In genomic region chr11:61706452-61707400, GRCh38 we compare ENCODE assay signal across 19 cellular contexts. TPM values are rescaled to one million over a fixed set of nuclear protein-coding genes. Genes with fewer than 3 reads are reported as not detected.
A peak's percentile ranks its signal among the peaks of the same experiment; 100 is the strongest.
DNase-seq lines count a peak whose midpoint lies in the region; ATAC-seq and TF ChIP-seq lines count a peak whose summit lies in the region.
"Had no signal": no experiment of that assay in that cellular context is flagged by ENCODE, and none has a peak within 500 bp of the region (broad histone marks: within the 10 kb centered on the region; RNA-seq: fewer than 3 reads in every experiment).

No MANE protein-coding gene starts in this region.

- H3K27ac ChIP-seq in RWPE1: peak overlapping the region; percentile 57
- H3K27ac ChIP-seq in esophagus (ENCODE audit: low read depth in 2 of 2, low read length in 1 of 2): peak overlapping the region; percentile 67 to 87
- peak overlapping the region; percentile 31 to 69 for H3K27ac ChIP-seq in right atrium auricular region
- peak overlapping the region; percentile 55 for H3K27ac ChIP-seq in psoas muscle
- H3K27ac ChIP-seq: GM23248, SJSA1 had no signal

- H3K4me3 ChIP-seq in esophagus (ENCODE audit: low read depth in 1 of 2, low read length in 2 of 2) (no peak overlapping the region), right atrium auricular region (no peak overlapping the region), psoas muscle (no peak overlapping the region)
- H3K4me3 ChIP-seq: GM23248, SJSA1 had no signal

- ATAC-seq in psoas muscle (peak; percentile 33 to 71 (median 47)), HG02970 (IDR thresholded peaks at IDR 0.05; ENCODE audit: low FRiP score, unreplicated experiment) (no peak), T-cell (replicated peaks in 1 of 4) (no peak)

- no peak overlapping the region for H3K4me3 Mint-ChIP-seq in T-cell
- H3K4me3 Mint-ChIP-seq: B cell; CD4-positive, alpha-beta memory T cell; HFFc6 had no signal

- 84 to 85% methylated on average over 27 of the region's 27 CpGs for WGBS in esophagus, 2 donors
- 65 to 84% (median 68%) methylated on average over 27 of the region's 27 CpGs for WGBS in psoas muscle, 3 donors

- H3K9me3 Mint-ChIP-seq in T-cell: no peaks in the 10 kb centered on the region
- H3K9me3 Mint-ChIP-seq: CD4-positive, alpha-beta memory T cell; HFFc6 had no signal

- H3K9me3 ChIP-seq in esophagus (ENCODE audit: control insufficient read depth in 2 of 2, insufficient read depth in 1 of 2, low read depth in 1 of 2, low read length in 1 of 2) (no peaks in the 10 kb centered on the region), right atrium auricular region (no peaks in the 10 kb centered on the region), psoas muscle (no peaks in the 10 kb centered on the region)
- H3K9me3 ChIP-seq: SJSA1 had no signal

- intact Hi-C loops in psoas muscle (cut with DNase I): no loop called here

- no peaks in the 10 kb centered on the region for H3K27me3 Mint-ChIP-seq in T-cell
- H3K27me3 Mint-ChIP-seq: CD4-positive, alpha-beta memory T cell had no signal

- peaks cover 0 to 8% (median 0%) of the 10 kb centered on the region in 3 donors for H3K4me1 Mint-ChIP-seq in T-cell

- peaks cover 4 to 15% of the 10 kb centered on the region in 2 donors for H3K4me1 ChIP-seq in esophagus (ENCODE audit: control insufficient read depth in 2 of 2, insufficient read depth in 2 of 2, low read length in 1 of 2)
- H3K4me1 ChIP-seq in right atrium auricular region: peaks cover 0 to 14% of the 10 kb centered on the region in 2 donors
- H3K4me1 ChIP-seq in psoas muscle: peaks cover 16% of the 10 kb centered on the region
- H3K4me1 ChIP-seq: SJSA1 had no signal

- peaks cover 0 to 4% of the 10 kb centered on the region in 2 donors for H3K36me3 ChIP-seq in esophagus (ENCODE audit: control insufficient read depth in 2 of 2, insufficient read depth in 2 of 2, low read length in 1 of 2)
- H3K36me3 ChIP-seq in right atrium auricular region: no peaks in the 10 kb centered on the region
- H3K36me3 ChIP-seq in psoas muscle (ENCODE audit: insufficient read depth in 1 of 2, low read depth in 1 of 2): no peaks in the 10 kb centered on the region
- H3K36me3 ChIP-seq: SJSA1 had no signal

- H3K27me3 ChIP-seq in esophagus (ENCODE audit: control insufficient read depth in 1 of 2, insufficient read depth in 2 of 2, low read length in 2 of 2) (no peaks in the 10 kb centered on the region), right atrium auricular region (no peaks in the 10 kb centered on the region), psoas muscle (ENCODE audit: insufficient read depth in 3 of 3, low read length in 2 of 3) (no peaks in the 10 kb centered on the region)
- H3K27me3 ChIP-seq: SJSA1 had no signal

- CTCF ChIA-PET in RWPE1 (lab: Yijun Ruan, JAX) (interaction anchor here (0.7 to 0.8 kb wide), 3 partner anchors 41 to 99 kb away, joined by 3 to 4 read pairs (median 3); no protein-coding TSS in a partner anchor), T-cell (lab: Charles Lee) (no interaction called here)

- no peak overlapping the region for H3K27ac Mint-ChIP-seq in T-cell
- H3K27ac Mint-ChIP-seq: B cell, HFFc6 had no signal

- POLR2A ChIA-PET in RWPE1 (lab: Yijun Ruan, JAX; ENCODE audit: low non-redundant PET) (no interaction called here), T-cell (lab: Charles Lee) (no interaction called here)

- no peak for TF ChIP-seq CTCF in RWPE1 (conservative IDR thresholded peaks at IDR 0.05; ENCODE audit: low read depth)
- no peak for TF ChIP-seq CTCF in right atrium auricular region (IDR thresholded peaks at IDR 0.05)
- no peak for TF ChIP-seq CTCF in psoas muscle (IDR thresholded peaks at IDR 0.05)

- DNase-seq in RWPE1 (ENCODE audit: low spot score) (no peak), right atrium auricular region (ENCODE audit: low spot score) (no peak), psoas muscle (no peak), NCI-H187 (lab: John Stamatoyannopoulos, UW) (no peak), T-cell (no peak), HT-29 (ENCODE audit: low spot score) (no peak)
- DNase-seq: CD4-positive, alpha-beta memory T cell; DMS79 treated with DMSO at 0.1 percent for 48 hours; GM23248; HFFc6; Karpas-422; MM.1S; NCI-H1417 treated with DMSO at 0.1 percent for 48 hours; NCI-H2081 had no signal

- H3K36me3 Mint-ChIP-seq in T-cell: no peaks in the 10 kb centered on the region
- H3K36me3 Mint-ChIP-seq: CD4-positive, alpha-beta memory T cell had no signal

RNA-seq across cellular contexts. Expression of gene DAGLA, which starts 26.5 kb away (rescaled TPM):
- polyA plus RNA-seq in esophagus (1 to 10 TPM; 1.7 to 5.0 TPM), psoas muscle (1 to 10 TPM in 2 of 3 donors, under 1 TPM in 1; 0.57 to 2.1 (median 1.7) TPM)
- total RNA-seq in right atrium auricular region (1 to 10 TPM; 3.9 to 5.7 TPM), psoas muscle (1 to 10 TPM; 1.9 to 5.1 (median 3.3) TPM), T-cell (1 to 10 TPM in 1 of 5 donors, under 1 TPM in 4; 0.15 to 1.6 (median 0.23) TPM)
- 9.2 and 9.7 TPM in 2 replicates for total RNA-seq in HT-29 (2014; rRNA removed; shearing (Covaris generic))
- total RNA-seq: B cell, OCI-LY7 had no signal

RNA-seq across cellular contexts. Expression of gene MYRF, which starts 45.7 kb away (rescaled TPM):
- polyA plus RNA-seq in esophagus (1 to 10 TPM in 1 of 2 donors, under 1 TPM in 1; 0.18 to 1.3 TPM), psoas muscle (under 1 TPM; 0.01 to 0.08 (median 0.08) TPM)
- total RNA-seq in right atrium auricular region (10 to 100 TPM in 1 of 2 donors, 1 to 10 TPM in 1; 7.0 to 13.1 TPM), psoas muscle (under 1 TPM in 3 of 4 donors, not detected in 1; 0.15 to 0.24 (median 0.24) TPM), T-cell (1 to 10 TPM in 4 of 5 donors, under 1 TPM in 1; 0.95 to 4.9 (median 1.5) TPM)
- total RNA-seq in HT-29 (2014; rRNA removed; shearing (Covaris generic)): 70.1 and 105 TPM in 2 replicates
- total RNA-seq: GM23248 had no signal

Comparison
In these comparisons a context has a peak if more than half of its experiments do, and no peak if none do; other contexts are left out.
1. ATAC-seq: peak in psoas muscle (4 of 4); none in HG02970 (single experiment) and T-cell (0 of 4).
2. Peak in every context shown above with its lines, with median percentiles within 50 percentile points of each other: H3K27ac ChIP-seq.